8 cellular contexts compared by ENCODE assay signal in the genomic region with DNA sequence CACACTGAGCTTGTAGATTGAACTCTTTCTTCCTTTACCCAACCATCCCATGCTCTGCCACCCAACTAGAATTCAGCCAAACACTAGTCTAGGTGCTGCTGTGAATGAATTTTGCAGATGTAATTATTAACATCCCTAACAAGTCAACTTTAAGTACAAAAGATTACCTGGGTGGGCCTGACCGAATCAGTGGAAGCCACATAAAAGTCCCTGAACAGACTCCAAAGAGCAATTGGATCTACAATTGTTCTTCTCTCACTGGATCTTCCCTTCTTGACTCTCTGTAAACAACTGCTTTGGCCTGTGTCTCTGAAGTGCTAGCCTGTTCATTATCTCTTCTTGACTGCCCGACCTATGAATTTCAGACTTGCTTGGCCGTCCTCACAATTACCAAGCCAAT.
"Had no signal": no experiment of that assay in that cellular context is flagged by ENCODE, and none has a peak within 500 bp of the region (broad histone marks: within the 10 kb centered on the region; RNA-seq: fewer than 3 reads in every experiment).

No MANE protein-coding gene starts in this region.

- H3K27me3 Mint-ChIP-seq: IgD-negative memory B cell had no signal

- DNase-seq: IMR-90, KBM-7, KG1 had no signal

- H3K27ac ChIP-seq: HL-60, KMS-11 had no signal

- H3K4me3 Mint-ChIP-seq: IgD-negative memory B cell had no signal

- H3K4me1 Mint-ChIP-seq: IgD-negative memory B cell had no signal

- ATAC-seq: HepG2 had no signal

- H3K9ac ChIP-seq: KMS-11 had no signal

- FAIRE-seq: HepG2, HTR-8/SVneo had no signal

- H3K4me2 ChIP-seq: KMS-11 had no signal

- H3K27ac Mint-ChIP-seq: IgD-negative memory B cell had no signal
